In the genomic region with DNA sequence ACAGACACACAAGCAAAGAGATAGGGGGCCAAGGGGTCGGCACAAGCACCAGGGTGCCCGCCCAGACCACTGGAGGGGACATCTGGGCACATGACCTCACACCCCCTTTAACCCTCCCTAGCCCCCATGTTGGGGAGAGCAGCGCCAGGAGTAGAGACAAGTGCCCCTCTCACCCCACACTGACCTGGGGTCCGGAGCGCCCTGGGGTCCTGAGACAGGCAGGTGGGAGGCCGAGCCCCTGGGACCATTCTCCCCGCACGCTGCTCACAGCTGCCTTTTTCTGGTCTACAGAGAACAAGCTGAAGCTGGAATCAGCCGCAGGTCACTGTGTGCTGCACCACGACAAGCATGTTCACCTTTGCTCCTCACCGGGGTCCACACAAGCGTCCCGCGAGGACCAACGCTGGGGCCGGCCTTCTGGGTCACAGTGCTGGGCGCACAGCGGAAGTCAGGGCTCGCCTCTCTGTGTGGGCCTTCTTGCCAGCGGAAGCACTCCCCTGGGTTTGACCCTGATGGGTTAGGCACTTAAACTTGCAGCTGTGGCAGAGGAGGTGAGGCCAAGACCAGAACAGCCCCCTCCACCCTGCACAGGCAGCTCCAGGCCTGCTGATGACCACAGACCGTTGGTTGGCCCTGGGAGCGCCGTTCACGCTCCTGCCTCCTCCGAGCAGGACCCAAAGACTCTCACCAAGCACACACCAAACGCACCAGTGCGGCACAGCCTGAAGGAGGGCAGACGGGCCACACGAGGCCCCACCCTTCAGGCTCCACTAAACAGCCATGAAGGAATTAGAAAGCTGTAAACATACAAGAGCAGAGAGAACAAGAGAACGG, we compare ENCODE assay signal across 1 cellular context.
TF ChIP-seq lines count a peak whose summit lies in the region.

No MANE protein-coding gene starts in this region.

TF ChIP-seq in H1, 55 proteins besides CTCF, POLR2A, EP300 and RAD21:
- TF ChIP-seq, protein P1, sequence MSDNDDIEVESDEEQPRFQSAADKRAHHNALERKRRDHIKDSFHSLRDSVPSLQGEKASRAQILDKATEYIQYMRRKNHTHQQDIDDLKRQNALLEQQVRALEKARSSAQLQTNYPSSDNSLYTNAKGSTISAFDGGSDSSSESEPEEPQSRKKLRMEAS (IDR thresholded peaks at IDR 0.05) = no peak
- no peak for TF ChIP-seq RFX5 (IDR thresholded peaks at IDR 0.05; ENCODE audit: borderline replicate concordance, low read depth, low read length)
- no peak for TF ChIP-seq GTF2F1 (IDR thresholded peaks at IDR 0.05; ENCODE audit: borderline replicate concordance, low read depth, low read length)
- TF ChIP-seq RXRA (IDR thresholded peaks at IDR 0.05; ENCODE audit: insufficient read depth, low read depth, low read length) = no peak
- no peak for TF ChIP-seq RBBP5 (IDR thresholded peaks at IDR 0.05; ENCODE audit: borderline replicate concordance, low read depth, low read length)
TF ChIP-seq in H1: peak in this region for 0.
